In the genomic region with DNA sequence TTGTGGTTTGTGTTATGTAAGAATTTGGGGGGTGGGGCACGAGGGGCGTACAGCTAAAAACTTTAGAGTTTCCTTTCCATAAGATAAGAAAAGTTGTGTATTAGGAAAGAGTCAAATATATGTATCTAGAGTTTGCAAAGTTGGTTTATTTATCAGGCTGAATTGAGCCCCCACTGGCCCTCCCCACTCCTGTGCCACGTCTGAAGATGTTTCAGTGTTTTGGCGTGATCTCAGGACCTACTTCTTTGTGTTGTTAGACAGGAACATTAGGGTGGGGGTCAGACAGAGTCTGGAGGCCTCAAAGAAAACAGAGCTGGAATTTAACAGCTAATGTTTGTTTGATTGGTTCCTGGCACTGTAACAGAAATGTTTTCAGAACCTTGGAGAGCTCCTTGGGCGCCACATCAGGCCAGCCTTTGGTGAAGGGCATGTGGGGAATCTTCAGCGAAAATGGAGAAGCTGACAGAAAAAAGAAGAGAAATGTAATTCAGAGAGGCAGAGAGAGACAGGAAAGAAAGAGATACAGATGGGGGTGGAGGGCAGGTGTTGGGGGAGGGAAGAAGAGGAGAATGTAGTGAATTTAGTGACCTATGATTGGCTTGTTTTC, we compare ENCODE assay signal across 1 cellular context.
TF ChIP-seq lines count a peak whose summit lies in the region.

No MANE protein-coding gene starts in this region.

TF ChIP-seq in HepG2, 621 proteins besides CTCF, POLR2A, EP300 and RAD21 (continued from another document and continues in another):
- TF ChIP-seq, protein P1, sequence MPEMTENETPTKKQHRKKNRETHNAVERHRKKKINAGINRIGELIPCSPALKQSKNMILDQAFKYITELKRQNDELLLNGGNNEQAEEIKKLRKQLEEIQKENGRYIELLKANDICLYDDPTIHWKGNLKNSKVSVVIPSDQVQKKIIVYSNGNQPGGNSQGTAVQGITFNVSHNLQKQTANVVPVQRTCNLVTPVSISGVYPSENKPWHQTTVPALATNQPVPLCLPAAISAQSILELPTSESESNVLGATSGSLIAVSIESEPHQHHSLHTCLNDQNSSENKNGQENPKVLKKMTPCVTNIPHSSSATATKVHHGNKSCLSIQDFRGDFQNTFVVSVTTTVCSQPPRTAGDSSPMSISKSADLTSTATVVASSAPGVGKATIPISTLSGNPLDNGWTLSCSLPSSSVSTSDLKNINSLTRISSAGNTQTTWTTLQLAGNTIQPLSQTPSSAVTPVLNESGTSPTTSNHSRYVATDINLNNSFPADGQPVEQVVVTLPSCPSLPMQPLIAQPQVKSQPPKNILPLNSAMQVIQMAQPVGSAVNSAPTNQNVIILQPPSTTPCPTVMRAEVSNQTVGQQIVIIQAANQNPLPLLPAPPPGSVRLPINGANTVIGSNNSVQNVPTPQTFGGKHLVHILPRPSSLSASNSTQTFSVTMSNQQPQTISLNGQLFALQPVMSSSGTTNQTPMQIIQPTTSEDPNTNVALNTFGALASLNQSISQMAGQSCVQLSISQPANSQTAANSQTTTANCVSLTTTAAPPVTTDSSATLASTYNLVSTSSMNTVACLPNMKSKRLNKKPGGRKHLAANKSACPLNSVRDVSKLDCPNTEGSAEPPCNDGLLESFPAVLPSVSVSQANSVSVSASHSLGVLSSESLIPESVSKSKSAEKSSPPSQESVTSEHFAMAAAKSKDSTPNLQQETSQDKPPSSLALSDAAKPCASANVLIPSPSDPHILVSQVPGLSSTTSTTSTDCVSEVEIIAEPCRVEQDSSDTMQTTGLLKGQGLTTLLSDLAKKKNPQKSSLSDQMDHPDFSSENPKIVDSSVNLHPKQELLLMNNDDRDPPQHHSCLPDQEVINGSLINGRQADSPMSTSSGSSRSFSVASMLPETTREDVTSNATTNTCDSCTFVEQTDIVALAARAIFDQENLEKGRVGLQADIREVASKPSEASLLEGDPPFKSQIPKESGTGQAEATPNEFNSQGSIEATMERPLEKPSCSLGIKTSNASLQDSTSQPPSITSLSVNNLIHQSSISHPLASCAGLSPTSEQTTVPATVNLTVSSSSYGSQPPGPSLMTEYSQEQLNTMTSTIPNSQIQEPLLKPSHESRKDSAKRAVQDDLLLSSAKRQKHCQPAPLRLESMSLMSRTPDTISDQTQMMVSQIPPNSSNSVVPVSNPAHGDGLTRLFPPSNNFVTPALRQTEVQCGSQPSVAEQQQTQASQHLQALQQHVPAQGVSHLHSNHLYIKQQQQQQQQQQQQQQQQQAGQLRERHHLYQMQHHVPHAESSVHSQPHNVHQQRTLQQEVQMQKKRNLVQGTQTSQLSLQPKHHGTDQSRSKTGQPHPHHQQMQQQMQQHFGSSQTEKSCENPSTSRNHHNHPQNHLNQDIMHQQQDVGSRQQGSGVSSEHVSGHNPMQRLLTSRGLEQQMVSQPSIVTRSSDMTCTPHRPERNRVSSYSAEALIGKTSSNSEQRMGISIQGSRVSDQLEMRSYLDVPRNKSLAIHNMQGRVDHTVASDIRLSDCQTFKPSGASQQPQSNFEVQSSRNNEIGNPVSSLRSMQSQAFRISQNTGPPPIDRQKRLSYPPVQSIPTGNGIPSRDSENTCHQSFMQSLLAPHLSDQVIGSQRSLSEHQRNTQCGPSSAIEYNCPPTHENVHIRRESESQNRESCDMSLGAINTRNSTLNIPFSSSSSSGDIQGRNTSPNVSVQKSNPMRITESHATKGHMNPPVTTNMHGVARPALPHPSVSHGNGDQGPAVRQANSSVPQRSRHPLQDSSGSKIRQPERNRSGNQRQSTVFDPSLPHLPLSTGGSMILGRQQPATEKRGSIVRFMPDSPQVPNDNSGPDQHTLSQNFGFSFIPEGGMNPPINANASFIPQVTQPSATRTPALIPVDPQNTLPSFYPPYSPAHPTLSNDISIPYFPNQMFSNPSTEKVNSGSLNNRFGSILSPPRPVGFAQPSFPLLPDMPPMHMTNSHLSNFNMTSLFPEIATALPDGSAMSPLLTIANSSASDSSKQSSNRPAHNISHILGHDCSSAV (CRISPR knock-in tag; IDR thresholded peaks at IDR 0.05; ENCODE audit: borderline replicate concordance): no peak
- TF ChIP-seq, protein P2, sequence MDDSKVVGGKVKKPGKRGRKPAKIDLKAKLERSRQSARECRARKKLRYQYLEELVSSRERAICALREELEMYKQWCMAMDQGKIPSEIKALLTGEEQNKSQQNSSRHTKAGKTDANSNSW (CRISPR knock-in tag; IDR thresholded peaks at IDR 0.05; ENCODE audit: borderline replicate concordance): no peak
- TF ChIP-seq MIER3 (CRISPR knock-in tag; IDR thresholded peaks at IDR 0.05; ENCODE audit: borderline replicate concordance) (peak; percentile 88; the same call in 1 of the 2 replicates), ZNF331 (CRISPR knock-in tag; IDR thresholded peaks at IDR 0.05) (peak; percentile 94), ZNF160 (CRISPR knock-in tag; IDR thresholded peaks at IDR 0.05) (peak; percentile 84; the same call in 1 of the 2 replicates), HES4 (CRISPR knock-in tag; IDR thresholded peaks at IDR 0.05; ENCODE audit: borderline replicate concordance) (peak; percentile 43; the same call in 1 of the 2 replicates), HMG20A (CRISPR knock-in tag; IDR thresholded peaks at IDR 0.05; ENCODE audit: borderline replicate concordance) (0 out of 2 replicates have a peak, but pooled peaks have one; percentile 48), ZNF83 (CRISPR knock-in tag; IDR thresholded peaks at IDR 0.05; ENCODE audit: borderline replicate concordance) (peak; percentile 88; the same call in 1 of the 2 replicates), ZNF335 (CRISPR knock-in tag; IDR thresholded peaks at IDR 0.05) (0 out of 2 replicates have a peak, but pooled peaks have one; percentile 82), ZNF510 (CRISPR knock-in tag; IDR thresholded peaks at IDR 0.05; ENCODE audit: low read depth) (peak; percentile 81; the same call in 1 of the 2 replicates), NBN (conservative IDR thresholded peaks at IDR 0.05) (no peak), KMT2A (CRISPR knock-in tag; IDR thresholded peaks at IDR 0.05) (peak; percentile 46; the same call in 1 of the 2 replicates), ZNF354B (CRISPR knock-in tag; IDR thresholded peaks at IDR 0.05) (peak; percentile 64; the same call in 1 of the 2 replicates), ZNF557 (CRISPR knock-in tag; IDR thresholded peaks at IDR 0.05) (peak; percentile 98), SMYD3 (CRISPR knock-in tag; IDR thresholded peaks at IDR 0.05) (peak; percentile 92), ZNF788 (CRISPR knock-in tag; IDR thresholded peaks at IDR 0.05; ENCODE audit: borderline replicate concordance) (peak; percentile 69; the same call in 1 of the 2 replicates), ZNF772 (CRISPR knock-in tag; IDR thresholded peaks at IDR 0.05) (peak; percentile 90), ZSCAN25 (CRISPR knock-in tag; IDR thresholded peaks at IDR 0.05) (peak; percentile 41; the same call in 1 of the 2 replicates), CBX1 (IDR thresholded peaks at IDR 0.05; ENCODE audit: low read depth) (no peak), HMG20B (CRISPR knock-in tag; conservative IDR thresholded peaks at IDR 0.05) (peak; percentile 74; the same call in 1 of the 2 replicates), FOXK1 (CRISPR knock-in tag; IDR thresholded peaks at IDR 0.05; ENCODE audit: borderline replicate concordance, low read depth) (peak; percentile 68; the same call in 1 of the 2 replicates), SIN3B (IDR thresholded peaks at IDR 0.05; ENCODE audit: low read length) (no peak), HNRNPH1 (optimal IDR thresholded peaks at IDR 0.05; ENCODE audit: low read depth, low read length) (no peak), THAP8 (CRISPR knock-in tag; IDR thresholded peaks at IDR 0.05; ENCODE audit: borderline replicate concordance) (no peak), ZNF468 (CRISPR knock-in tag; IDR thresholded peaks at IDR 0.05) (0 out of 2 replicates have a peak, but pooled peaks have one; percentile 75), ETV6 (CRISPR knock-in tag; conservative IDR thresholded peaks at IDR 0.05) (peak; percentile 90), ZNF850 (CRISPR knock-in tag; conservative IDR thresholded peaks at IDR 0.05) (no peak), CHCHD3 (CRISPR knock-in tag; IDR thresholded peaks at IDR 0.05) (no peak; the same call in 1 of the 2 replicates), ARID5B (CRISPR knock-in tag; IDR thresholded peaks at IDR 0.05) (peak; percentile 82)
- TF ChIP-seq, protein P3, sequence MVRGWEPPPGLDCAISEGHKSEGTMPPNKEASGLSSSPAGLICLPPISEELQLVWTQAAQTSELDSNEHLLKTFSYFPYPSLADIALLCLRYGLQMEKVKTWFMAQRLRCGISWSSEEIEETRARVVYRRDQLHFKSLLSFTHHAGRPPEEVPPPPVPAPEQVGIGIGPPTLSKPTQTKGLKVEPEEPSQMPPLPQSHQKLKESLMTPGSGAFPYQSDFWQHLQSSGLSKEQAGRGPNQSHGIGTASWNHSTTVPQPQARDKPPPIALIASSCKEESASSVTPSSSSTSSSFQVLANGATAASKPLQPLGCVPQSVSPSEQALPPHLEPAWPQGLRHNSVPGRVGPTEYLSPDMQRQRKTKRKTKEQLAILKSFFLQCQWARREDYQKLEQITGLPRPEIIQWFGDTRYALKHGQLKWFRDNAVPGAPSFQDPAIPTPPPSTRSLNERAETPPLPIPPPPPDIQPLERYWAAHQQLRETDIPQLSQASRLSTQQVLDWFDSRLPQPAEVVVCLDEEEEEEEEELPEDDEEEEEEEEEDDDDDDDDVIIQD (CRISPR knock-in tag; IDR thresholded peaks at IDR 0.05; ENCODE audit: low read depth): peak; percentile 87
- TF ChIP-seq, protein P4, sequence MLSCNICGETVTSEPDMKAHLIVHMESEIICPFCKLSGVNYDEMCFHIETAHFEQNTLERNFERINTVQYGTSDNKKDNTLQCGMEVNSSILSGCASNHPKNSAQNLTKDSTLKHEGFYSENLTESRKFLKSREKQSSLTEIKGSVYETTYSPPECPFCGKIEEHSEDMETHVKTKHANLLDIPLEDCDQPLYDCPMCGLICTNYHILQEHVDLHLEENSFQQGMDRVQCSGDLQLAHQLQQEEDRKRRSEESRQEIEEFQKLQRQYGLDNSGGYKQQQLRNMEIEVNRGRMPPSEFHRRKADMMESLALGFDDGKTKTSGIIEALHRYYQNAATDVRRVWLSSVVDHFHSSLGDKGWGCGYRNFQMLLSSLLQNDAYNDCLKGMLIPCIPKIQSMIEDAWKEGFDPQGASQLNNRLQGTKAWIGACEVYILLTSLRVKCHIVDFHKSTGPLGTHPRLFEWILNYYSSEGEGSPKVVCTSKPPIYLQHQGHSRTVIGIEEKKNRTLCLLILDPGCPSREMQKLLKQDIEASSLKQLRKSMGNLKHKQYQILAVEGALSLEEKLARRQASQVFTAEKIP (CRISPR knock-in tag; IDR thresholded peaks at IDR 0.05; ENCODE audit: borderline replicate concordance): no peak
- TF ChIP-seq, protein P5, sequence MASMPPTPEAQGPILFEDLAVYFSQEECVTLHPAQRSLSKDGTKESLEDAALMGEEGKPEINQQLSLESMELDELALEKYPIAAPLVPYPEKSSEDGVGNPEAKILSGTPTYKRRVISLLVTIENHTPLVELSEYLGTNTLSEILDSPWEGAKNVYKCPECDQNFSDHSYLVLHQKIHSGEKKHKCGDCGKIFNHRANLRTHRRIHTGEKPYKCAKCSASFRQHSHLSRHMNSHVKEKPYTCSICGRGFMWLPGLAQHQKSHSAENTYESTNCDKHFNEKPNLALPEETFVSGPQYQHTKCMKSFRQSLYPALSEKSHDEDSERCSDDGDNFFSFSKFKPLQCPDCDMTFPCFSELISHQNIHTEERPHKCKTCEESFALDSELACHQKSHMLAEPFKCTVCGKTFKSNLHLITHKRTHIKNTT (CRISPR knock-in tag; IDR thresholded peaks at IDR 0.05): no peak
- TF ChIP-seq, protein P6, sequence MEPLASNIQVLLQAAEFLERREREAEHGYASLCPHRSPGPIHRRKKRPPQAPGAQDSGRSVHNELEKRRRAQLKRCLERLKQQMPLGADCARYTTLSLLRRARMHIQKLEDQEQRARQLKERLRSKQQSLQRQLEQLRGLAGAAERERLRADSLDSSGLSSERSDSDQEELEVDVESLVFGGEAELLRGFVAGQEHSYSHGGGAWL (CRISPR knock-in tag; IDR thresholded peaks at IDR 0.05): no peak
- TF ChIP-seq, protein P7, sequence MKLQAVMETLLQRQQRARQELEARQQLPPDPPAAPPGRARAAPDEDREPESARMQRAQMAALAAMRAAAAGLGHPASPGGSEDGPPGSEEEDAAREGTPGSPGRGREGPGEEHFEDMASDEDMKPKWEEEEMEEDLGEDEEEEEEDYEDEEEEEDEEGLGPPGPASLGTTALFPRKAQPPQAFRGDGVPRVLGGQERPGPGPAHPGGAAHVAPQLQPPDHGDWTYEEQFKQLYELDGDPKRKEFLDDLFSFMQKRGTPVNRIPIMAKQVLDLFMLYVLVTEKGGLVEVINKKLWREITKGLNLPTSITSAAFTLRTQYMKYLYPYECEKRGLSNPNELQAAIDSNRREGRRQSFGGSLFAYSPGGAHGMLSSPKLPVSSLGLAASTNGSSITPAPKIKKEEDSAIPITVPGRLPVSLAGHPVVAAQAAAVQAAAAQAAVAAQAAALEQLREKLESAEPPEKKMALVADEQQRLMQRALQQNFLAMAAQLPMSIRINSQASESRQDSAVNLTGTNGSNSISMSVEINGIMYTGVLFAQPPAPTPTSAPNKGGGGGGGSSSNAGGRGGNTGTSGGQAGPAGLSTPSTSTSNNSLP (IDR thresholded peaks at IDR 0.05; ENCODE audit: low read depth, low read length): peak; percentile 57; the same call in 1 of the 2 replicates
- TF ChIP-seq, protein P8, sequence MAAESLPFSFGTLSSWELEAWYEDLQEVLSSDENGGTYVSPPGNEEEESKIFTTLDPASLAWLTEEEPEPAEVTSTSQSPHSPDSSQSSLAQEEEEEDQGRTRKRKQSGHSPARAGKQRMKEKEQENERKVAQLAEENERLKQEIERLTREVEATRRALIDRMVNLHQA (CRISPR knock-in tag; IDR thresholded peaks at IDR 0.05): no peak
